Comparison of ENCODE assay signal across 21 cellular contexts in the genomic region with DNA sequence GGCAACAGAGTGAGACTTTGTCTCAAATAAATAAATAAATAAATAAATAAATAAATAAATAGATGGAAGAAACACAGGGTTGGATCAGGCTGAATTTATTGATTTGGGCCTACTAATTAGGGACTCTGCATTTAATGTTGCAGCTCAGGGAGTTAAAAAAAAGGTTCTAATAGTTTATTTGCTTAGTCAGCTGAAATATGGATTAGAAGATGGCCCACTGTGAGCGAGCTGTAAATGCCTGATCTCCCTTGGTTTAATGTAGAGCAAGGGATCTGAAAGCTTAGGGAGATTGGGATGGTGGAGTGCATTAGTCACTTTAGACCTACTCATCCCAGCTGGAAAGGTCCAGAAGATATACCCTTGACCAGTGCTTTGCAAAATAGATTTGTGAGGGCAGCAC. TPM values are rescaled to one million over a fixed set of nuclear protein-coding genes. Genes with fewer than 3 reads are reported as not detected.
DNase-seq lines count a peak whose midpoint lies in the region; ATAC-seq, FAIRE-seq and TF ChIP-seq lines count a peak whose summit lies in the region.
"Had no signal": no experiment of that assay in that cellular context is flagged by ENCODE, and none has a peak within 500 bp of the region (broad histone marks: within the 10 kb centered on the region; RNA-seq: fewer than 3 reads in every experiment).

No MANE protein-coding gene starts in this region.

- H2AFZ ChIP-seq in K562 (ENCODE audit: low read depth, low read length) = no peak overlapping the region

- BruUV-seq in K562 (replicated peaks; lab: Mats Ljungman, UMichigan) = no TSS peak

- H3K9ac ChIP-seq in K562 (ENCODE audit: insufficient read depth in 1 of 2, low read depth in 2 of 2, low read length in 2 of 2) = no peak overlapping the region
- H3K9ac ChIP-seq: BLaER1 treated with 17β-estradiol and CSF1 and Interleukin-3, amounts not matched to agents 10 nM and 100 nM had no signal

- H3K36me3 ChIP-seq in HEK293 (ENCODE audit: control insufficient read depth in 2 of 2, insufficient read depth in 1 of 2, low read length in 2 of 2) (no peaks in the 10 kb centered on the region), K562 (ENCODE audit: control insufficient read depth, insufficient read depth, low read length) (no peaks in the 10 kb centered on the region), ascending aorta (no peaks in the 10 kb centered on the region)
- H3K36me3 ChIP-seq: BLaER1 treated with 17β-estradiol and CSF1 and Interleukin-3, amounts not matched to agents 10 nM and 100 nM had no signal

- 86% methylated on average over 1 of the region's 1 CpG for WGBS in A549 (ENCODE audit: missing lambda C conversion rate)
- 33% methylated on average over 1 of the region's 1 CpG for WGBS in K562 (ENCODE audit: insufficient coverage, low coverage, missing lambda C conversion rate)

- H3K4me1 ChIP-seq in A549 (no peaks in the 10 kb centered on the region), HEK293 (ENCODE audit: control insufficient read depth, insufficient read depth, low read length) (no peaks in the 10 kb centered on the region), K562 (replicated peaks in 1 of 2; ENCODE audit: control insufficient read depth in 2 of 2, insufficient read depth in 2 of 2, low read length in 2 of 2) (0 out of 5 replicates have a peak, but pooled peaks cover 0 to 3% of the 10 kb centered on the region in 2 experiments), ascending aorta (no peaks in the 10 kb centered on the region)
- H3K4me1 ChIP-seq: BLaER1 treated with 17β-estradiol and CSF1 and Interleukin-3, amounts not matched to agents 10 nM and 100 nM; Caco-2 had no signal

- TF ChIP-seq POLR2A in A549 (IDR thresholded peaks at IDR 0.05; ENCODE audit: low read length) = no peak
- TF ChIP-seq POLR2A in K562 (conservative IDR thresholded peaks at IDR 0.05) = no peak

- TF ChIP-seq RAD21 in A549 (conservative IDR thresholded peaks at IDR 0.05 in 1 of 2, IDR thresholded peaks at IDR 0.05 in 1 of 2) (no peak), K562 (CRISPR knock-in tag; conservative IDR thresholded peaks at IDR 0.05 in 1 of 2, IDR thresholded peaks at IDR 0.05 in 1 of 2) (no peak)

- H3K4me3 ChIP-seq in A549 (no peak overlapping the region), HEK293 (ENCODE audit: low read depth, low read length) (no peak overlapping the region), K562 (no peak overlapping the region), ascending aorta (no peak overlapping the region)
- H3K4me3 ChIP-seq: BLaER1 treated with 17β-estradiol and CSF1 and Interleukin-3, amounts not matched to agents 10 nM and 100 nM had no signal

- POLR2A ChIA-PET in A549 (lab: Yijun Ruan, JAX) (no interaction called here), HEK293 (lab: Yijun Ruan, JAX) (no interaction called here), K562 (lab: Yijun Ruan, JAX) (interaction anchor here (1.3 kb wide), 1 partner anchor 21 kb away, joined by 4 read pairs; no protein-coding TSS in a partner anchor)

- no peaks in the 10 kb centered on the region for H3K79me2 ChIP-seq in K562 (ENCODE audit: control insufficient read depth, insufficient read depth, low read length)

- no peaks in the 10 kb centered on the region for H3K9me1 ChIP-seq in K562 (ENCODE audit: control insufficient read depth, insufficient read depth, low read length)

- DNase-seq in A549 (ENCODE audit: low read depth in 1 of 2, low spot score in 1 of 2) (no peak), K562 (ENCODE audit: extremely low read depth in 1 of 4, low spot score in 3 of 4) (no peak), ascending aorta (ENCODE audit: low spot score in 2 of 2) (no peak), NCI-H146 (lab: John Stamatoyannopoulos, UW) (no peak)
- DNase-seq: 8988T; AML-193; Caco-2; Calu3; CD4-positive, alpha-beta T cell; CD8-positive, alpha-beta T cell; DMS79 treated with DMSO at 0.1 percent for 48 hours; GF-D8 had no signal

- H3K4me2 ChIP-seq in A549 = no peak overlapping the region
- no peak overlapping the region for H3K4me2 ChIP-seq in K562 (ENCODE audit: insufficient read depth, low read length)
- H3K4me2 ChIP-seq: BLaER1 treated with 17β-estradiol and CSF1 and Interleukin-3, amounts not matched to agents 10 nM and 100 nM had no signal

- H4K20me1 ChIP-seq in K562 (replicated peaks; ENCODE audit: control insufficient read depth, insufficient read depth, low read length) = no peaks in the 10 kb centered on the region
- H4K20me1 ChIP-seq: BLaER1 treated with 17β-estradiol and CSF1 and Interleukin-3, amounts not matched to agents 10 nM and 100 nM had no signal

- CTCF ChIA-PET in A549 (lab: Yijun Ruan, JAX) = interaction anchor here (1.9 kb wide), 1 partner anchor 12 kb away, joined by 17 read pairs; no protein-coding TSS in a partner anchor
- CTCF ChIA-PET in HEK293 (lab: Yijun Ruan, JAX) = interaction anchor here (0.8 to 2.1 kb wide), 2 partner anchors 12 to 48 kb away, joined by 3 to 9 read pairs; no protein-coding TSS in a partner anchor
- CTCF ChIA-PET in K562 (lab: Yijun Ruan, JAX; ENCODE audit: low intra/inter-chr PET ratio) = interaction anchor here (0.6 kb wide), 1 partner anchor 369 kb away, joined by 6 read pairs; no protein-coding TSS in a partner anchor

- ATAC-seq in A549 = no peak
- ATAC-seq in K562 = no peak
- ATAC-seq in GM19397 (IDR thresholded peaks at IDR 0.05; ENCODE audit: unreplicated experiment) = no peak
- ATAC-seq: CD8-positive, alpha-beta T cell had no signal

- H3K27me3 ChIP-seq in K562 (ENCODE audit: control insufficient read depth in 2 of 2, insufficient read depth in 2 of 2, low read length in 2 of 2) (peaks cover 5 to 6% of the 10 kb centered on the region in 2 experiments; a peak in 3 of 5 replicates), ascending aorta (no peaks in the 10 kb centered on the region)
- H3K27me3 ChIP-seq: BLaER1 treated with 17β-estradiol and CSF1 and Interleukin-3, amounts not matched to agents 10 nM and 100 nM had no signal

- intact Hi-C loops in K562 (cut with micrococcal nuclease) (no loop called here), ascending aorta (cut with DNase I) (no loop called here)

- in situ Hi-C loops in K562 (cut with MboI) = no loop called here

- no peak for TF ChIP-seq EP300 in A549 (IDR thresholded peaks at IDR 0.05)
- TF ChIP-seq EP300 in K562 (IDR thresholded peaks at IDR 0.05; ENCODE audit: low read length) = no peak

- no peak for FAIRE-seq in A549 (lab: Jason Lieb, UNC)
- FAIRE-seq in K562 (lab: Jason Lieb, UNC) = no peak
- FAIRE-seq: A204.1, D721Med, G401.6, GM12891, GM19239 had no signal

- H3K9me3 ChIP-seq in A549 (no peaks in the 10 kb centered on the region), HEK293 (ENCODE audit: control insufficient read depth, insufficient read depth, low read depth, low read length) (no peaks in the 10 kb centered on the region), K562 (replicated peaks; ENCODE audit: control insufficient read depth, insufficient read depth, low read depth, low read length) (no peaks in the 10 kb centered on the region), ascending aorta (no peaks in the 10 kb centered on the region)
- H3K9me3 ChIP-seq: Caco-2 had no signal

- TF ChIP-seq CTCF in A549 (IDR thresholded peaks at IDR 0.05) (no peak), HEK293 (tag by site-specific recombination; IDR thresholded peaks at IDR 0.05) (no peak), K562 (IDR thresholded peaks at IDR 0.05 in 2 of 3, conservative IDR thresholded peaks at IDR 0.05 in 1 of 3; ENCODE audit: insufficient read depth in 2 of 3, low read depth in 1 of 3, low read length in 3 of 3) (no peak), ascending aorta (IDR thresholded peaks at IDR 0.05) (no peak)

- H3K27ac ChIP-seq in A549 (no peak overlapping the region), HEK293 (ENCODE audit: extremely low read depth, low read depth, low read length) (no peak overlapping the region), K562 (ENCODE audit: extremely low read depth, low read depth, low read length) (no peak overlapping the region), ascending aorta (no peak overlapping the region)
- H3K27ac ChIP-seq: BLaER1 treated with 17β-estradiol and CSF1 and Interleukin-3, amounts not matched to agents 10 nM and 100 nM; C4-2B had no signal

RNA-seq across cellular contexts. Expression of a gene that starts 25.1 kb away (rescaled TPM):
- polyA plus RNA-seq in A549 (2011; rRNA removed) (186 and 214 TPM in 2 replicates), A549 (2017; fragmentation: RNase III; extraction: RNeasy Plus Mini Kit Qiagen cat#74134 plus additional on column Dnase treatment) (161 to 175 TPM (median 174 TPM) in 3 replicates), K562 (2011; rRNA removed) (146 and 186 TPM in 2 replicates), K562 (2014; fragmentation: Illumina TruSeq; extraction: Trizol) (143 and 175 TPM in 2 replicates), K562 (2014; fragmentation: Nextera tagmentation; extraction: Ambion mirVana) (10 to 100 TPM in 1 of 2 experiments, 1 to 10 TPM in 1; 9.1 to 14.5 TPM), K562 (2014; rRNA removed) (155 and 171 TPM in 2 replicates)
- 122 and 129 TPM in 2 replicates for polyA plus RNA-seq in A549 (2012; cell fraction: cytosol; rRNA removed)
- polyA plus RNA-seq in A549 (2012; cell fraction: nucleus; rRNA removed) = 181 and 186 TPM in 2 replicates
- 131 and 157 TPM in 2 replicates for polyA minus RNA-seq in A549 (2011; rRNA and poly(A)+ RNA removed)
- total RNA-seq in K562 (2011; cell fraction: chromatin; rRNA removed; ENCODE audit: low replicate concordance) = 187 and 270 TPM in 2 replicates
- total RNA-seq in K562 (2011; cell fraction: nucleolus; rRNA removed) = 352 and 378 TPM in 2 replicates
- total RNA-seq in K562 (2011; cell fraction: nucleoplasm; rRNA removed) = 244 and 324 TPM in 2 replicates
- total RNA-seq in K562 (2014; rRNA removed) (158 and 178 TPM in 2 replicates), K562 (2014; rRNA removed; fragmentation: Illumina TruSeq; extraction: Trizol) (82.7 and 91.5 TPM in 2 replicates), K562 (2015; rRNA removed; fragmentation: Illumina TruSeq; extraction: Trizol) (136 TPM in 2 replicates), K562 (2021) (159 and 161 TPM in 2 replicates), ascending aorta (129 TPM)
- 107 and 158 TPM in 2 replicates for polyA plus RNA-seq in K562 (2011; cell fraction: cytosol; rRNA removed)
- polyA plus RNA-seq in K562 (2011; cell fraction: nucleus; rRNA removed) = 149 and 181 TPM in 2 replicates
- 137 and 177 TPM in 2 replicates for polyA plus RNA-seq in K562 (2012)
- polyA minus RNA-seq in K562 (2011; rRNA and poly(A)+ RNA removed) = 147 and 177 TPM in 2 replicates
- polyA minus RNA-seq in K562 (2011; cell fraction: cytosol; rRNA and poly(A)+ RNA removed) = 90.9 and 121 TPM in 2 replicates
- 30.0 and 68.5 TPM in 2 replicates for polyA minus RNA-seq in K562 (2011; cell fraction: nucleus; rRNA and poly(A)+ RNA removed)

RNA-seq across cellular contexts. Expression of a gene that starts 37.1 kb away (rescaled TPM):
- polyA plus RNA-seq in A549 (2011; rRNA removed) (4.6 and 4.7 TPM in 2 replicates), A549 (2017; fragmentation: RNase III; extraction: RNeasy Plus Mini Kit Qiagen cat#74134 plus additional on column Dnase treatment) (4.6 to 5.0 TPM (median 4.9 TPM) in 3 replicates), K562 (2011; rRNA removed) (2.6 and 3.0 TPM in 2 replicates), K562 (2014; fragmentation: Illumina TruSeq; extraction: Trizol) (2.3 and 2.9 TPM in 2 replicates), K562 (2014; fragmentation: Nextera tagmentation; extraction: Ambion mirVana) (under 1 TPM; 0.31 to 0.49 TPM), K562 (2014; rRNA removed) (3.1 and 3.2 TPM in 2 replicates)
- 4.3 and 5.1 TPM in 2 replicates for polyA plus RNA-seq in A549 (2012; cell fraction: cytosol; rRNA removed)
- polyA plus RNA-seq in A549 (2012; cell fraction: nucleus; rRNA removed) = 5.1 and 8.4 TPM in 2 replicates
- polyA minus RNA-seq in A549 (2011; rRNA and poly(A)+ RNA removed) = 9.4 and 10.0 TPM in 2 replicates
- 6.3 and 10.7 TPM in 2 replicates for total RNA-seq in K562 (2011; cell fraction: chromatin; rRNA removed; ENCODE audit: low replicate concordance)
- 6.3 and 9.2 TPM in 2 replicates for total RNA-seq in K562 (2011; cell fraction: nucleolus; rRNA removed)
- total RNA-seq in K562 (2011; cell fraction: nucleoplasm; rRNA removed) = 4.2 and 5.9 TPM in 2 replicates
- total RNA-seq in K562 (2014; rRNA removed) (5.4 and 5.6 TPM in 2 replicates), K562 (2014; rRNA removed; fragmentation: Illumina TruSeq; extraction: Trizol) (1.8 and 2.2 TPM in 2 replicates), K562 (2015; rRNA removed; fragmentation: Illumina TruSeq; extraction: Trizol) (3.6 and 3.9 TPM in 2 replicates), K562 (2021) (4.0 and 4.6 TPM in 2 replicates), ascending aorta (8.4 TPM)
- polyA plus RNA-seq in K562 (2011; cell fraction: cytosol; rRNA removed) = 2.4 and 5.0 TPM in 2 replicates
- 2.1 and 4.0 TPM in 2 replicates for polyA plus RNA-seq in K562 (2011; cell fraction: nucleus; rRNA removed)
- polyA plus RNA-seq in K562 (2012) = 2.8 TPM in 2 replicates
- polyA minus RNA-seq in K562 (2011; rRNA and poly(A)+ RNA removed) = 4.5 and 5.3 TPM in 2 replicates
- polyA minus RNA-seq in K562 (2011; cell fraction: cytosol; rRNA and poly(A)+ RNA removed) = 4.0 and 4.7 TPM in 2 replicates
- polyA minus RNA-seq in K562 (2011; cell fraction: nucleus; rRNA and poly(A)+ RNA removed) = 4.2 and 5.1 TPM in 2 replicates
